Comparison of ENCODE assay signal across 15 cellular contexts in genomic region chr12:52798671-52799497, GRCh38. TPM values are rescaled to one million over a fixed set of nuclear protein-coding genes. Genes with fewer than 3 reads are reported as not detected.
DNase-seq lines count a peak whose midpoint lies in the region; FAIRE-seq and TF ChIP-seq lines count a peak whose summit lies in the region.
"Had no signal": no experiment of that assay in that cellular context is flagged by ENCODE, and none has a peak within 500 bp of the region (broad histone marks: within the 10 kb centered on the region; RNA-seq: fewer than 3 reads in every experiment).

No MANE protein-coding gene starts in this region.

- BruUV-seq in Calu3 (replicated peaks; lab: Mats Ljungman, UMichigan): no TSS peak

- no peak overlapping the region for H3K4me3 Mint-ChIP-seq in Calu3 (ENCODE audit: low read depth, unreplicated experiment)
- H3K4me3 Mint-ChIP-seq: activated naive CD8-positive, alpha-beta T cell treated with anti-CD3 and anti-CD28 coated beads, Interleukin-2, amount 50 U/mL, for 24 hours; dendritic cell treated with granulocyte-macrophage colony-stimulating factor and Interleukin-4, amounts not matched to agents 40 ng/mL and 50 ng/mL, for 4 days had no signal

- no peak for TF ChIP-seq CTCF in Calu3 (IDR thresholded peaks at IDR 0.05; ENCODE audit: unreplicated experiment)

- intact Hi-C loops in Calu3 (cut with micrococcal nuclease; ENCODE audit: unreplicated experiment): no loop called here

- peaks cover 16% of the 10 kb centered on the region for H3K27me3 Mint-ChIP-seq in Calu3 (ENCODE audit: unreplicated experiment)
- H3K27me3 Mint-ChIP-seq: activated naive CD8-positive, alpha-beta T cell treated with anti-CD3 and anti-CD28 coated beads, Interleukin-2, amount 50 U/mL, for 24 hours; dendritic cell treated with granulocyte-macrophage colony-stimulating factor and Interleukin-4, amounts not matched to agents 40 ng/mL and 50 ng/mL, for 4 days had no signal

- no peak overlapping the region for H3K27ac Mint-ChIP-seq in Calu3 (ENCODE audit: unreplicated experiment)
- H3K27ac Mint-ChIP-seq: activated naive CD8-positive, alpha-beta T cell treated with anti-CD3 and anti-CD28 coated beads, Interleukin-2, amount 50 U/mL, for 24 hours; dendritic cell treated with granulocyte-macrophage colony-stimulating factor and Interleukin-4, amounts not matched to agents 40 ng/mL and 50 ng/mL, for 4 days had no signal

- CTCF ChIA-PET in Calu3 (lab: Charles Lee): no interaction called here

- peak; percentile 75 for FAIRE-seq in RCC 7860 (lab: Jason Lieb, UNC)

- no peaks in the 10 kb centered on the region for H3K36me3 Mint-ChIP-seq in Calu3 (ENCODE audit: insufficient read depth, unreplicated experiment)

- DNase-seq in Calu3 (peak; percentile 18), RCC 7860 (ENCODE audit: low spot score) (peak; percentile 91), iris pigment epithelial cell (ENCODE audit: low read depth) (peak; percentile 27), DMS 273 treated with DMSO at 0.1 percent for 48 hours (lab: John Stamatoyannopoulos, UW) (no peak), GDM1 (lab: John Stamatoyannopoulos, UW) (no peak), putamen (ENCODE audit: low spot score) (no peak)
- DNase-seq: activated CD8-positive, alpha-beta memory T cell treated with anti-CD3 and anti-CD28 coated beads, Interleukin-2, amount 50 U/mL, for 4 hours; activated naive CD8-positive, alpha-beta T cell treated with anti-CD3 and anti-CD28 coated beads, Interleukin-2, amount 50 U/mL, for 24 hours; NCI-H526 treated with DMSO at 0.1 percent for 48 hours; SHP77 treated with DMSO at 0.1 percent for 48 hours; stimulated activated CD4-positive, alpha-beta T cell treated with anti-CD3 and anti-CD28 coated beads, Interleukin-12 subunit alpha, Interleukin-12 subunit beta, amount 100 ng/mL, for 4 hours; uterus had no signal

- no peaks in the 10 kb centered on the region for H3K9me3 Mint-ChIP-seq in Calu3 (ENCODE audit: low read depth, unreplicated experiment)
- H3K9me3 Mint-ChIP-seq: activated naive CD8-positive, alpha-beta T cell treated with anti-CD3 and anti-CD28 coated beads, Interleukin-2, amount 50 U/mL, for 24 hours; dendritic cell treated with granulocyte-macrophage colony-stimulating factor and Interleukin-4, amounts not matched to agents 40 ng/mL and 50 ng/mL, for 4 days had no signal

- H3K4me1 Mint-ChIP-seq in Calu3 (ENCODE audit: low read depth, unreplicated experiment): peaks cover 26% of the 10 kb centered on the region

RNA-seq across cellular contexts. Expression of gene KRT3, which starts 3.0 kb away (rescaled TPM):
- total RNA-seq in Calu3 (2022): not detected in 2 replicates
- total RNA-seq: lower leg skin, uterus had no signal

RNA-seq across cellular contexts. Expression of gene KRT4, which starts 15.0 kb away (rescaled TPM):
- total RNA-seq in Calu3 (2022): not detected in 2 replicates
- total RNA-seq: glomerular endothelial cell, uterus had no signal

RNA-seq across cellular contexts. Expression of gene KRT76, which starts 21.7 kb away (rescaled TPM):
- not detected in 2 replicates for total RNA-seq in Calu3 (2022)
- total RNA-seq: glomerular endothelial cell, lower leg skin, uterus had no signal

RNA-seq across cellular contexts. Expression of gene KRT79, which starts 35.2 kb away (rescaled TPM):
- 0.24 TPM in 1 of 2 replicates, not detected in the other for total RNA-seq in Calu3 (2022)
- total RNA-seq: uterus had no signal

RNA-seq across cellular contexts. Expression of gene KRT78, which starts 49.9 kb away (rescaled TPM):
- 0.59 and 0.69 TPM in 2 replicates for total RNA-seq in Calu3 (2022)
- total RNA-seq: glomerular endothelial cell, uterus had no signal

Comparison
In these comparisons a context has a peak if more than half of its experiments do, and no peak if none do; other contexts are left out.
1. DNase-seq: peak in Calu3 (single experiment), RCC 7860 (single experiment) and iris pigment epithelial cell (single experiment); none in DMS 273 treated with DMSO at 0.1 percent for 48 hours (single experiment), GDM1 (single experiment) and putamen (single experiment).